ENCODE assay signal across 9 cellular contexts in the genomic region with DNA sequence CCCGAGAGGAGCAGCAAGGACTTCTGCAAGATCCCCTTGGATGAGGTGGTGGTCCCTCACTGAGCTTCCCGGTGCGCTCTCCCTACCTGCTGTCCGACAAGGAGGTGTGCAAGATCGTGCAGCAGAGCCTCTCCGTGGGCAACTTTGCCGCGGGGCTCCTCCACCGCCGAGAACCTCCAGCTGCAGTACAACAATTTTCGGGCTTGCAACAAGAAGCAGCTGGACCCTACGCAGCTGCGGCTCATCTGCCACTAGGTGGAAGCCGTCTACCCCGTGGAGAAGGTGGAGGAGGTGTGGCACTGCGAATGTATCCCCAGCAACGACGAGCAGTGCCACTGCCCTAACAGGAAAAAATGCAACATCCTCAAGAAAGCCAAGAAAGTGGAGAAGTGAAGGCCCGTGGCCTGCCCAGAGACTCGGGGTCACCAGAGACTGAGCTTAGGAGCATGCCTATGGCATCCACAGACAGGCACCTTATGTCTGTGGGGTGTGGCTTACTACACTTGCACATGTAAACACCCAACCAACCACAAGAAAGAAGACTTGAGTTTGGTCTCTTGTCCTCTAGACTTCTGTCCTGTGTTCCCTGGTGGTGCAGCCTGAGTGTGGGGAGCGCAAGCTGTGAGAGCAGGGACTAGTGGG. TPM values are rescaled to one million over a fixed set of nuclear protein-coding genes. Genes with fewer than 3 reads are reported as not detected.
A peak's percentile ranks its signal among the peaks of the same experiment; 100 is the strongest.
DNase-seq lines count a peak whose midpoint lies in the region; ATAC-seq and TF ChIP-seq lines count a peak whose summit lies in the region.
"Not testable (repeated sequence)": the region's sequence is repeated elsewhere in the genome, so short reads cannot be mapped to it uniquely, and the experiment has no call there.
"Had no signal": no experiment of that assay in that cellular context is flagged by ENCODE, and none has a peak within 500 bp of the region (broad histone marks: within the 10 kb centered on the region; RNA-seq: fewer than 3 reads in every experiment).

No MANE protein-coding gene starts in this region.

- H3K9me3 ChIP-seq in body of pancreas = not testable (repeated sequence)

- not testable (repeated sequence) for H3K27ac Mint-ChIP-seq in Calu3 (ENCODE audit: unreplicated experiment); activated CD4-positive, alpha-beta T cell treated with anti-CD3 and anti-CD28 coated beads for 36 hours

- H3K27me3 Mint-ChIP-seq in Calu3 (ENCODE audit: unreplicated experiment); activated CD4-positive, alpha-beta T cell treated with anti-CD3 and anti-CD28 coated beads for 36 hours: not testable (repeated sequence)

- POLR2A ChIA-PET in activated CD4-positive, alpha-beta T cell treated with anti-CD3 and anti-CD28 coated beads for 36 hours (lab: Charles Lee) = not testable (repeated sequence)

- BruUV-seq in Calu3 (replicated peaks; lab: Mats Ljungman, UMichigan) = not testable (repeated sequence)

- not testable (repeated sequence) for H3K4me1 ChIP-seq in body of pancreas

- DNase-seq in Calu3 = peak; percentile 14
- peak; percentile 74 for DNase-seq in NCI-H748 (lab: John Stamatoyannopoulos, UW; ENCODE audit: unreplicated experiment)
- peak; percentile 72 for DNase-seq in activated CD4-positive, alpha-beta T cell treated with anti-CD3 and anti-CD28 coated beads for 36 hours
- DNase-seq in body of pancreas = peak in 3 of 4 donors; percentile 49 to 66 (median 52)
- DNase-seq in left colon = peak; percentile 33 to 44
- DNase-seq in stimulated activated CD8-positive, alpha-beta memory T cell treated with anti-CD3 and anti-CD28 coated beads, Interleukin-12 subunit alpha, Interleukin-12 subunit beta, amount 100 ng/mL, for 4 hours (ENCODE audit: low read depth) = peak; percentile 35

- intact Hi-C loops in Calu3 (cut with micrococcal nuclease; ENCODE audit: unreplicated experiment); activated CD4-positive, alpha-beta T cell treated with anti-CD3 and anti-CD28 coated beads for 36 hours (cut with DNase I, micrococcal nuclease); body of pancreas (cut with DNase I); left colon (cut with DNase I, micrococcal nuclease): not testable (repeated sequence)

- WGBS in body of pancreas, 2 donors = 82 to 83% methylated on average over 5 to 20 of the region's 21 CpGs

- not testable (repeated sequence) for TF ChIP-seq CTCF in Calu3 (IDR thresholded peaks at IDR 0.05; ENCODE audit: unreplicated experiment); body of pancreas (IDR thresholded peaks at IDR 0.05)

- ATAC-seq in GM21360 (IDR thresholded peaks at IDR 0.05; ENCODE audit: unreplicated experiment) (peak; percentile 91), HG03280 (IDR thresholded peaks at IDR 0.05; ENCODE audit: unreplicated experiment) (peak; percentile 98), body of pancreas (peak; percentile 48), left colon (peak; percentile 85)
- peak; percentile 96 for ATAC-seq in activated CD4-positive, alpha-beta T cell treated with anti-CD3 and anti-CD28 coated beads for 36 hours

- not testable (repeated sequence) for H3K36me3 ChIP-seq in body of pancreas (replicated peaks in 1 of 2; ENCODE audit: insufficient read depth in 1 of 2, low read depth in 2 of 2)

- H3K4me1 Mint-ChIP-seq in Calu3 (ENCODE audit: low read depth, unreplicated experiment); activated CD4-positive, alpha-beta T cell treated with anti-CD3 and anti-CD28 coated beads for 36 hours: not testable (repeated sequence)

- H3K9me3 Mint-ChIP-seq in Calu3 (ENCODE audit: low read depth, unreplicated experiment); activated CD4-positive, alpha-beta T cell treated with anti-CD3 and anti-CD28 coated beads for 36 hours (ENCODE audit: low read depth): not testable (repeated sequence)

- not testable (repeated sequence) for H3K36me3 Mint-ChIP-seq in Calu3 (ENCODE audit: insufficient read depth, unreplicated experiment); activated CD4-positive, alpha-beta T cell treated with anti-CD3 and anti-CD28 coated beads for 36 hours (ENCODE audit: low read depth)

- TF ChIP-seq POLR2A in body of pancreas (IDR thresholded peaks at IDR 0.05) = not testable (repeated sequence)

- CTCF ChIA-PET in Calu3 (lab: Charles Lee) = not testable (repeated sequence)
- CTCF ChIA-PET in activated CD4-positive, alpha-beta T cell treated with anti-CD3 and anti-CD28 coated beads for 36 hours (lab: Charles Lee) = interaction anchor here (0.6 kb wide), 1 partner anchor 585 kb away, joined by 3 read pairs; no protein-coding TSS in a partner anchor

- H3K27ac ChIP-seq in body of pancreas = not testable (repeated sequence)

- H3K4me3 ChIP-seq in body of pancreas = not testable (repeated sequence)

- not testable (repeated sequence) for H3K27me3 ChIP-seq in body of pancreas

- H3K4me3 Mint-ChIP-seq in Calu3 (ENCODE audit: low read depth, unreplicated experiment); activated CD4-positive, alpha-beta T cell treated with anti-CD3 and anti-CD28 coated beads for 36 hours: not testable (repeated sequence)

RNA-seq across cellular contexts. Expression of gene NUTM2B, which starts 17.9 kb away (rescaled TPM):
- total RNA-seq in Calu3 (2022) = 0.76 and 0.78 TPM in 2 replicates
- under 1 TPM in 1 of 2 experiments, not detected in 1; 0.30 TPM for total RNA-seq in activated CD4-positive, alpha-beta T cell treated with anti-CD3 and anti-CD28 coated beads for 36 hours
- 1 to 10 TPM in 1 of 2 donors, under 1 TPM in 1; 0.33 to 1.3 TPM for total RNA-seq in body of pancreas
- total RNA-seq in left colon = 1 to 10 TPM; 1.3 to 1.5 TPM
- total RNA-seq: kidney epithelial cell had no signal

Comparison
In these comparisons a context has a peak if more than half of its experiments do, and no peak if none do; other contexts are left out.
1. DNase-seq: peak in every context shown above with its lines; median percentile 74 in NCI-H748; 72 in activated CD4-positive, alpha-beta T cell treated with anti-CD3 and anti-CD28 coated beads for 36 hours; 52 in body of pancreas; 38 in left colon; 35 in stimulated activated CD8-positive, alpha-beta memory T cell treated with anti-CD3 and anti-CD28 coated beads, Interleukin-12 subunit alpha, Interleukin-12 subunit beta, amount 100 ng/mL, for 4 hours; 14 in Calu3.
2. ATAC-seq: peak in every context shown above with its lines; median percentile 98 in HG03280; 96 in activated CD4-positive, alpha-beta T cell treated with anti-CD3 and anti-CD28 coated beads for 36 hours; 91 in GM21360; 85 in left colon; 48 in body of pancreas.